Comparison of ENCODE assay signal across 10 cellular contexts in genomic region chr6:157912326-157912725, GRCh38.
A peak's percentile ranks its signal among the peaks of the same experiment; 100 is the strongest.
DNase-seq lines count a peak whose midpoint lies in the region; ATAC-seq and TF ChIP-seq lines count a peak whose summit lies in the region.
"Had no signal": no experiment of that assay in that cellular context is flagged by ENCODE, and none has a peak within 500 bp of the region (broad histone marks: within the 10 kb centered on the region; RNA-seq: fewer than 3 reads in every experiment).

No MANE protein-coding gene starts in this region.

- H3K36me3 Mint-ChIP-seq in CD4-positive, alpha-beta memory T cell = peaks cover 63 to 65% of the 10 kb centered on the region in 2 donors
- peaks cover 67% of the 10 kb centered on the region for H3K36me3 Mint-ChIP-seq in endothelial cell (ENCODE audit: low read depth, unreplicated experiment)
- peaks cover 72% of the 10 kb centered on the region for H3K36me3 Mint-ChIP-seq in nephron (ENCODE audit: low read depth)

- H3K27me3 Mint-ChIP-seq in CD4-positive, alpha-beta memory T cell = no peaks in the 10 kb centered on the region
- H3K27me3 Mint-ChIP-seq in endothelial cell (ENCODE audit: unreplicated experiment) (no peaks in the 10 kb centered on the region), nephron (ENCODE audit: low read depth) (no peaks in the 10 kb centered on the region)
- H3K27me3 Mint-ChIP-seq: activated CD8-positive, alpha-beta T cell treated with anti-CD3 and anti-CD28 coated beads for 36 hours had no signal

- H3K4me3 ChIP-seq in CD4-positive, alpha-beta memory T cell (ENCODE audit: low read length in 2 of 2) = no peak overlapping the region
- no peak overlapping the region for H3K4me3 ChIP-seq in SJCRH30
- H3K4me3 ChIP-seq: lower lobe of right lung had no signal

- H3K4me1 ChIP-seq in CD4-positive, alpha-beta memory T cell (ENCODE audit: insufficient read depth, low read length) = no peaks in the 10 kb centered on the region
- peaks cover 3% of the 10 kb centered on the region for H3K4me1 ChIP-seq in SJCRH30
- H3K4me1 ChIP-seq: lower lobe of right lung had no signal

- H3K27ac ChIP-seq in CD4-positive, alpha-beta memory T cell (ENCODE audit: low read depth, low read length) = no peak overlapping the region
- no peak overlapping the region for H3K27ac ChIP-seq in SJCRH30
- H3K27ac ChIP-seq: lower lobe of right lung had no signal

- intact Hi-C loops in CD4-positive, alpha-beta memory T cell (cut with micrococcal nuclease) = no loop called here
- intact Hi-C loops in left colon (cut with DNase I, micrococcal nuclease) = no loop called here

- TF ChIP-seq CTCF in endothelial cell (IDR thresholded peaks at IDR 0.05; ENCODE audit: unreplicated experiment) (no peak), nephron (IDR thresholded peaks at IDR 0.05; ENCODE audit: unreplicated experiment in 3 of 3) (no peak)

- H3K4me1 Mint-ChIP-seq in CD4-positive, alpha-beta memory T cell = peaks cover 0 to 4% (median 0%) of the 10 kb centered on the region in 4 donors
- H3K4me1 Mint-ChIP-seq in endothelial cell (ENCODE audit: unreplicated experiment) = peaks cover 12% of the 10 kb centered on the region
- H3K4me1 Mint-ChIP-seq in nephron = peaks cover 25% of the 10 kb centered on the region

- no peak for ATAC-seq in left colon
- ATAC-seq: activated CD8-positive, alpha-beta T cell treated with anti-CD3 and anti-CD28 coated beads for 36 hours; lower lobe of right lung had no signal

- DNase-seq in CD4-positive, alpha-beta memory T cell = no peak
- DNase-seq in SJCRH30 (peak; percentile 44 to 71), endothelial cell (ENCODE audit: low spot score) (no peak), left colon (no peak), NCI-H1694 (lab: John Stamatoyannopoulos, UW) (no peak), GOT3 (lab: John Stamatoyannopoulos, UW) (no peak)
- no peak for DNase-seq in activated CD4-positive, alpha-beta T cell treated with anti-CD3 and anti-CD28 coated beads for 48 hours
- DNase-seq: activated CD8-positive, alpha-beta T cell treated with anti-CD3 and anti-CD28 coated beads for 36 hours; lower lobe of right lung had no signal

- H3K36me3 ChIP-seq in CD4-positive, alpha-beta memory T cell (ENCODE audit: insufficient read depth, low read length) = peaks cover 20% of the 10 kb centered on the region
- H3K36me3 ChIP-seq in SJCRH30 = peaks cover 28% of the 10 kb centered on the region

- H3K27me3 ChIP-seq in CD4-positive, alpha-beta memory T cell (ENCODE audit: insufficient read depth, low read length) = no peaks in the 10 kb centered on the region
- H3K27me3 ChIP-seq in SJCRH30 = no peaks in the 10 kb centered on the region

- CTCF ChIA-PET in CD4-positive, alpha-beta memory T cell (lab: Charles Lee; ENCODE audit: partially characterized antibody) = no interaction called here

- peak overlapping the region in 4 of 7 donors; percentile 35 to 62 (median 52) for H3K27ac Mint-ChIP-seq in CD4-positive, alpha-beta memory T cell
- H3K27ac Mint-ChIP-seq in endothelial cell (ENCODE audit: unreplicated experiment) (peak overlapping the region; percentile 30), nephron (peak overlapping the region; percentile 44 to 82 (median 59))
- H3K27ac Mint-ChIP-seq: activated CD8-positive, alpha-beta T cell treated with anti-CD3 and anti-CD28 coated beads for 36 hours had no signal

- POLR2A ChIA-PET in CD4-positive, alpha-beta memory T cell (lab: Charles Lee; ENCODE audit: partially characterized antibody) = no interaction called here

- H3K4me3 Mint-ChIP-seq in CD4-positive, alpha-beta memory T cell = no peak overlapping the region
- no peak overlapping the region for H3K4me3 Mint-ChIP-seq in endothelial cell (ENCODE audit: unreplicated experiment)
- H3K4me3 Mint-ChIP-seq in nephron = no peak overlapping the region
- H3K4me3 Mint-ChIP-seq: activated CD8-positive, alpha-beta T cell treated with anti-CD3 and anti-CD28 coated beads for 36 hours had no signal

- no peaks in the 10 kb centered on the region for H3K9me3 Mint-ChIP-seq in CD4-positive, alpha-beta memory T cell
- H3K9me3 Mint-ChIP-seq in endothelial cell (ENCODE audit: unreplicated experiment) (no peaks in the 10 kb centered on the region), nephron (peaks cover 4% of the 10 kb centered on the region)
- H3K9me3 Mint-ChIP-seq: activated CD8-positive, alpha-beta T cell treated with anti-CD3 and anti-CD28 coated beads for 36 hours had no signal

- H3K9me3 ChIP-seq in CD4-positive, alpha-beta memory T cell (ENCODE audit: control insufficient read depth in 1 of 2, low read length in 2 of 2) = no peaks in the 10 kb centered on the region
- no peaks in the 10 kb centered on the region; the same call in 1 of the 2 replicates for H3K9me3 ChIP-seq in SJCRH30 (replicated peaks)
- H3K9me3 ChIP-seq: lower lobe of right lung had no signal

Comparison
In these comparisons a context has a peak if more than half of its experiments do, and no peak if none do; other contexts are left out.
1. DNase-seq: peak in SJCRH30 (2 of 2); none in CD4-positive, alpha-beta memory T cell (0 of 5), endothelial cell (single experiment), left colon (0 of 2), activated CD4-positive, alpha-beta T cell treated with anti-CD3 and anti-CD28 coated beads for 48 hours (single experiment), NCI-H1694 (single experiment) and GOT3 (single experiment).
2. Peak in every context shown above with its lines, with median percentiles within 50 percentile points of each other: H3K27ac Mint-ChIP-seq.